12 cellular contexts compared by ENCODE assay signal in the genomic region with DNA sequence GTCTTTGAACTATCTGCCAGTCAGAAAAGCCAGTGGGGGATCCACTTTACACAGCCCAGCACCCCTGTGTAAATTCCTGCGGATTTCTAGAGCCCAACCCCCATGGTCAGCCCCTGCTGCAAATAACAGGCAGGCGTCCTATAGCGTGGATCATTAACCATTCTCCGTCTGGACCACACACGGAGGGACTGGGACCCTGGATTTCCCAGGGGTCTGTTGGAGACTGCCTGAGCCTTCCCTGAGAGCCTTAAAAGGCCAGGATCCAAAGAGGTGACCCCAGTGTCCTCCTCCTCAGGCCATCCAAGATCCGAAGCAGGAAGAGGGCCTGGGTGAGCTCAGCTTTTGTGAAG. TPM values are rescaled to one million over a fixed set of nuclear protein-coding genes. Genes with fewer than 3 reads are reported as not detected.
DNase-seq lines count a peak whose midpoint lies in the region; ATAC-seq, FAIRE-seq and TF ChIP-seq lines count a peak whose summit lies in the region.
"Had no signal": no experiment of that assay in that cellular context is flagged by ENCODE, and none has a peak within 500 bp of the region (broad histone marks: within the 10 kb centered on the region; RNA-seq: fewer than 3 reads in every experiment).

No MANE protein-coding gene starts in this region.

- BruUV-seq in HCT116 (replicated peaks; lab: Mats Ljungman, UMichigan), result no TSS peak
- BruUV-seq in GM12878 (replicated peaks; lab: Mats Ljungman, UMichigan), result no TSS peak

- no peak for FAIRE-seq in GM12878 (lab: Jason Lieb, UNC)

- H3K27ac Mint-ChIP-seq in osteocyte (ENCODE audit: unreplicated experiment) (no peak overlapping the region), CD14-positive monocyte (no peak overlapping the region)
- H3K27ac Mint-ChIP-seq in activated CD4-positive, alpha-beta T cell treated with anti-CD3 and anti-CD28 coated beads, Interleukin-2, amount 10 ng/mL, durations not matched to agents 24 days and 14 days, result no peak overlapping the region

- CTCF ChIA-PET in HCT116 (lab: Charles Lee) (no interaction called here), GM12878 (lab: Yijun Ruan, JAX) (interaction anchor here (0.6 to 2.5 kb wide), 9 partner anchors 8 to 1946 kb away, joined by 3 to 20 read pairs (median 4); no protein-coding TSS in a partner anchor)

- H4K20me1 ChIP-seq in HCT116 (ENCODE audit: insufficient read depth), result no peaks in the 10 kb centered on the region
- H4K20me1 ChIP-seq in GM12878 (ENCODE audit: control insufficient read depth, insufficient read depth), result no peaks in the 10 kb centered on the region

- 33% methylated on average over 6 of the region's 6 CpGs for WGBS in GM12878 (ENCODE audit: insufficient coverage, insufficient replicate concordance, low lambda C conversion rate, missing lambda C conversion rate)

- H3K36me3 ChIP-seq in HCT116 (ENCODE audit: control insufficient read depth in 1 of 2, insufficient read depth in 2 of 2, low read length in 2 of 2), result no peaks in the 10 kb centered on the region
- peaks cover 0 to 3% of the 10 kb centered on the region in 2 experiments; a peak in 1 of 4 replicates for H3K36me3 ChIP-seq in GM12878 (ENCODE audit: control insufficient read depth in 2 of 2, insufficient read depth in 2 of 2, low read length in 1 of 2)
- H3K36me3 ChIP-seq: BLaER1 treated with 17β-estradiol and CSF1 and Interleukin-3, amounts not matched to agents 10 nM and 100 nM had no signal

- H2AFZ ChIP-seq in HCT116 (ENCODE audit: low read depth, low read length, poor library complexity, severe bottlenecking) (peak overlapping the region; percentile 14), GM12878 (ENCODE audit: control insufficient read depth, low read depth, low read length) (no peak overlapping the region)

- no peaks in the 10 kb centered on the region for H3K9me2 ChIP-seq in HCT116 (ENCODE audit: insufficient read depth)

- intact Hi-C loops in HCT116 (cut with micrococcal nuclease) (loop anchor here (1.0 to 10.0 kb wide), 7 partner anchors 200 to 1765 kb away; no protein-coding TSS in a partner anchor), GM12878 (cut with micrococcal nuclease; ENCODE audit: unreplicated experiment) (loop anchor here (1.0 to 10.0 kb wide), 5 partner anchors 115 to 1450 kb away; no protein-coding TSS in a partner anchor), CD14-positive monocyte (cut with micrococcal nuclease) (loop anchor here (5.0 kb wide), 2 partner anchors 275 to 1835 kb away; no protein-coding TSS in a partner anchor)
- intact Hi-C loops in activated CD4-positive, alpha-beta T cell treated with anti-CD3 and anti-CD28 coated beads, Interleukin-2, amount 10 ng/mL, durations not matched to agents 24 days and 14 days (cut with micrococcal nuclease), result loop anchor here (2.0 to 5.0 kb wide), 5 partner anchors 277 to 1835 kb away; no protein-coding TSS in a partner anchor

- TF ChIP-seq POLR2A in HCT116 (IDR thresholded peaks at IDR 0.05; ENCODE audit: borderline replicate concordance, extremely low read depth, insufficient read depth, insufficient read length) (no peak), GM12878 (IDR thresholded peaks at IDR 0.05; ENCODE audit: low read depth, low read length) (no peak)

- DNase-seq in D341Med (ENCODE audit: low spot score), result peak; percentile 4
- DNase-seq in HCT116 (ENCODE audit: low read depth, low spot score), result no peak
- DNase-seq in GM12878 (ENCODE audit: low read depth, low spot score), result no peak
- peak; percentile 57 for DNase-seq in osteocyte (ENCODE audit: extremely low spot score, unreplicated experiment)
- DNase-seq in CD14-positive monocyte (ENCODE audit: low spot score), result no peak
- DNase-seq in GM13977 (ENCODE audit: low spot score), result no peak
- DNase-seq in activated CD4-positive, alpha-beta T cell treated with anti-CD3 and anti-CD28 coated beads, Interleukin-2, amount 10 ng/mL, durations not matched to agents 24 days and 14 days, result no peak

- H3K36me3 Mint-ChIP-seq in osteocyte (ENCODE audit: unreplicated experiment) (no peaks in the 10 kb centered on the region), CD14-positive monocyte (no peaks in the 10 kb centered on the region)
- no peaks in the 10 kb centered on the region for H3K36me3 Mint-ChIP-seq in activated CD4-positive, alpha-beta T cell treated with anti-CD3 and anti-CD28 coated beads, Interleukin-2, amount 10 ng/mL, durations not matched to agents 24 days and 14 days (ENCODE audit: low read depth)

- in situ Hi-C loops in GM12878 (cut with MboI), result loop anchor here (10.0 kb wide), 1 partner anchor 833 kb away; no protein-coding TSS in a partner anchor
- in situ Hi-C loops in GM13977 (cut with MboI; ENCODE audit: low pct_unique_long_range_greater_than_20kb, low sequenced_read_pairs, unreplicated experiment), result no loop called here

- H3K79me2 ChIP-seq in HCT116 (ENCODE audit: insufficient read depth, low read length) (no peaks in the 10 kb centered on the region), GM12878 (ENCODE audit: control insufficient read depth, insufficient read depth, low read length) (no peaks in the 10 kb centered on the region; the same call in 1 of the 2 replicates)

- TF ChIP-seq RAD21 in HCT116 (IDR thresholded peaks at IDR 0.05; ENCODE audit: low read depth) (no peak), GM12878 (IDR thresholded peaks at IDR 0.05; ENCODE audit: insufficient read depth, low read depth, low read length) (no peak)

- H3K27ac ChIP-seq in HCT116 (ENCODE audit: low read depth, low read length), result no peak overlapping the region
- no peak overlapping the region for H3K27ac ChIP-seq in GM12878 (ENCODE audit: control insufficient read depth, insufficient read depth)
- H3K27ac ChIP-seq: BLaER1 treated with 17β-estradiol and CSF1 and Interleukin-3, amounts not matched to agents 10 nM and 100 nM had no signal

- RAD21 ChIA-PET in HCT116 (lab: Charles Lee; ENCODE audit: low non-redundant PET in 1 of 2, low total read pairs in 2 of 2, uncharacterized antibody in 2 of 2, unreplicated experiment in 2 of 2) (no interaction called here), GM12878 (lab: Charles Lee; ENCODE audit: unreplicated experiment) (interaction anchor here (1.0 to 1.9 kb wide), 2 partner anchors 10 to 208 kb away, joined by 3 to 5 read pairs; no protein-coding TSS in a partner anchor)

- no peak overlapping the region for H3K4me3 ChIP-seq in HCT116 (replicated peaks in 1 of 2; ENCODE audit: low read depth in 1 of 2, low read length in 2 of 2)
- no peak overlapping the region for H3K4me3 ChIP-seq in GM12878
- H3K4me3 ChIP-seq: A549 had no signal

- TF ChIP-seq CTCF in HCT116 (IDR thresholded peaks at IDR 0.05 in 2 of 3, conservative IDR thresholded peaks at IDR 0.05 in 1 of 3; ENCODE audit: borderline replicate concordance in 1 of 3, insufficient read depth in 1 of 3, low read depth in 2 of 3, low read length in 2 of 3), result no peak
- no peak for TF ChIP-seq CTCF in GM12878 (IDR thresholded peaks at IDR 0.05 in 2 of 3, conservative IDR thresholded peaks at IDR 0.05 in 1 of 3; ENCODE audit: control insufficient read depth in 2 of 3, extremely low read depth in 1 of 3, insufficient read depth in 1 of 3, low read depth in 3 of 3, low read length in 3 of 3)
- TF ChIP-seq CTCF in osteocyte (IDR thresholded peaks at IDR 0.05), result no peak
- no peak for TF ChIP-seq CTCF in CD14-positive monocyte (IDR thresholded peaks at IDR 0.05)
- no peak for TF ChIP-seq CTCF in GM13977 (IDR thresholded peaks at IDR 0.05; ENCODE audit: extremely low read depth, insufficient read depth, missing control alignments)

- TF ChIP-seq EP300 in GM12878 (IDR thresholded peaks at IDR 0.05; ENCODE audit: borderline replicate concordance in 1 of 2, control insufficient read depth in 1 of 2, low read depth in 2 of 2, low read length in 2 of 2), result no peak

- POLR2A ChIA-PET in HCT116 (lab: Charles Lee) (no interaction called here), GM12878 (lab: Charles Lee) (no interaction called here)

- H3K4me1 ChIP-seq in HCT116 (ENCODE audit: control insufficient read depth in 1 of 2, insufficient read depth in 2 of 2, low read length in 2 of 2) (peaks cover 0 to 9% of the 10 kb centered on the region in 2 experiments; a peak in 2 of 4 replicates), GM12878 (ENCODE audit: control insufficient read depth, insufficient read depth, low read length) (no peaks in the 10 kb centered on the region)
- H3K4me1 ChIP-seq: A549 had no signal

- no peak for ATAC-seq in HCT116
- no peak for ATAC-seq in GM12878
- no peak for ATAC-seq in GM21423 (IDR thresholded peaks at IDR 0.05; ENCODE audit: unreplicated experiment)

- SMC1A ChIA-PET in GM12878 (lab: Charles Lee; ENCODE audit: uncharacterized antibody, unreplicated experiment), result interaction anchor here (0.6 to 1.5 kb wide), 6 partner anchors 9 to 907 kb away, joined by 3 to 4 read pairs (median 3); no protein-coding TSS in a partner anchor

- H3K9me3 ChIP-seq in HCT116 (ENCODE audit: control insufficient read depth in 1 of 2, insufficient read depth in 1 of 2, low read depth in 1 of 2, low read length in 2 of 2) (no peaks in the 10 kb centered on the region), GM12878 (replicated peaks; ENCODE audit: control insufficient read depth, insufficient read depth, low read length) (no peaks in the 10 kb centered on the region)
- H3K9me3 ChIP-seq: A549; BLaER1 treated with 17β-estradiol and CSF1 and Interleukin-3, amounts not matched to agents 10 nM and 100 nM had no signal

- H3K27me3 Mint-ChIP-seq in osteocyte (ENCODE audit: unreplicated experiment) (peaks cover 59% of the 10 kb centered on the region), CD14-positive monocyte (ENCODE audit: low read depth in 3 of 3) (peaks cover 30 to 53% (median 37%) of the 10 kb centered on the region in 3 donors)
- peaks cover 48% of the 10 kb centered on the region for H3K27me3 Mint-ChIP-seq in activated CD4-positive, alpha-beta T cell treated with anti-CD3 and anti-CD28 coated beads, Interleukin-2, amount 10 ng/mL, durations not matched to agents 24 days and 14 days

- H3K4me1 Mint-ChIP-seq in osteocyte (ENCODE audit: unreplicated experiment) (no peaks in the 10 kb centered on the region), CD14-positive monocyte (no peaks in the 10 kb centered on the region)
- H3K4me1 Mint-ChIP-seq in activated CD4-positive, alpha-beta T cell treated with anti-CD3 and anti-CD28 coated beads, Interleukin-2, amount 10 ng/mL, durations not matched to agents 24 days and 14 days, result peaks cover 2% of the 10 kb centered on the region

- no peaks in the 10 kb centered on the region for H3K9me3 Mint-ChIP-seq in osteocyte (ENCODE audit: unreplicated experiment)
- H3K9me3 Mint-ChIP-seq in CD14-positive monocyte, result peaks cover 0 to 3% (median 0%) of the 10 kb centered on the region in 7 donors
- H3K9me3 Mint-ChIP-seq in activated CD4-positive, alpha-beta T cell treated with anti-CD3 and anti-CD28 coated beads, Interleukin-2, amount 10 ng/mL, durations not matched to agents 24 days and 14 days, result no peaks in the 10 kb centered on the region

- H3K4me2 ChIP-seq in HCT116 (ENCODE audit: low read length), result no peak overlapping the region
- peak overlapping the region; percentile 15; the same call in 1 of the 2 replicates for H3K4me2 ChIP-seq in GM12878 (ENCODE audit: control insufficient read depth, insufficient read depth)

- no peak overlapping the region for H3K4me3 Mint-ChIP-seq in osteocyte (ENCODE audit: unreplicated experiment)
- H3K4me3 Mint-ChIP-seq in CD14-positive monocyte, result no peak overlapping the region
- no peak overlapping the region for H3K4me3 Mint-ChIP-seq in activated CD4-positive, alpha-beta T cell treated with anti-CD3 and anti-CD28 coated beads, Interleukin-2, amount 10 ng/mL, durations not matched to agents 24 days and 14 days

- no peaks in the 10 kb centered on the region for H3K27me3 ChIP-seq in HCT116 (ENCODE audit: insufficient read depth, low read length)
- no peaks in the 10 kb centered on the region; a peak in 1 of 4 replicates for H3K27me3 ChIP-seq in GM12878 (replicated peaks in 1 of 2; ENCODE audit: control insufficient read depth in 2 of 2, insufficient read depth in 2 of 2, low read length in 1 of 2)

- H3K9ac ChIP-seq in HCT116 (ENCODE audit: low read length) (no peak overlapping the region), GM12878 (ENCODE audit: control insufficient read depth, insufficient read depth, low read length) (no peak overlapping the region)

RNA-seq across cellular contexts. Expression of a gene that starts 11.2 kb away (rescaled TPM):
- total RNA-seq in HCT116 (2021; ENCODE audit: unreplicated experiment), result 5.6 TPM
- polyA plus RNA-seq in HCT116 (2012), result 4.8 and 5.0 TPM in 2 replicates
- total RNA-seq in GM12878 (2013; cell fraction: nucleolus; rRNA removed), result 3.4 and 3.5 TPM in 2 replicates
- total RNA-seq in GM12878 (2014; rRNA removed), result 0.11 and 0.23 TPM in 2 replicates
- 0.04 and 0.05 TPM in 2 replicates for total RNA-seq in GM12878 (2014; rRNA removed; fragmentation: Illumina TruSeq; extraction: Trizol)
- 0.08 TPM in 1 of 2 replicates, not detected in the other for total RNA-seq in GM12878 (2021)
- polyA plus RNA-seq in GM12878 (2011; ENCODE audit: low read depth), result 0.12 TPM
- polyA plus RNA-seq in GM12878 (2011; rRNA removed), result 0.29 and 0.62 TPM in 2 replicates
- polyA plus RNA-seq in GM12878 (2011; cell fraction: cytosol; rRNA removed), result 0.46 and 0.59 TPM in 2 replicates
- 0.97 and 1.3 TPM in 2 replicates for polyA plus RNA-seq in GM12878 (2011; cell fraction: nucleus; rRNA removed)
- polyA plus RNA-seq in GM12878 (2012), result 0.28 and 0.35 TPM in 2 replicates
- 0.05 TPM in 1 of 2 replicates, not detected in the other for polyA plus RNA-seq in GM12878 (2014; fragmentation: Illumina TruSeq; extraction: Trizol)
- not detected for polyA plus RNA-seq in GM12878 (2014; fragmentation: Nextera tagmentation; extraction: Ambion mirVana)
- 0.04 and 0.05 TPM in 2 replicates for polyA plus RNA-seq in GM12878 (2014; rRNA removed)
- polyA plus RNA-seq in GM12878 (2016; fragmentation: Nextera tagmentation; extraction: Ambion mirVana), result not detected
- polyA minus RNA-seq in GM12878 (2011; rRNA and poly(A)+ RNA removed), result 2.4 TPM in 2 replicates
- 0.31 and 0.80 TPM in 2 replicates for polyA minus RNA-seq in GM12878 (2011; cell fraction: cytosol; rRNA and poly(A)+ RNA removed)
- polyA minus RNA-seq in GM12878 (2011; cell fraction: nucleus; rRNA and poly(A)+ RNA removed), result 3.1 and 3.7 TPM in 2 replicates
- total RNA-seq in osteocyte, result 0.11 TPM in 1 of 2 replicates, not detected in the other
- not detected for polyA plus RNA-seq in CD14-positive monocyte
- total RNA-seq in activated CD4-positive, alpha-beta T cell treated with anti-CD3 and anti-CD28 coated beads, Interleukin-2, amount 10 ng/mL, durations not matched to agents 24 days and 14 days, result not detected in 2 replicates
- total RNA-seq: Daoy, M059J had no signal

Comparison
In these comparisons a context has a peak if more than half of its experiments do, and no peak if none do; other contexts are left out.
1. DNase-seq: peak in D341Med (single experiment) and osteocyte (single experiment); none in HCT116 (single experiment), GM12878 (single experiment), CD14-positive monocyte (single experiment), GM13977 (single experiment) and activated CD4-positive, alpha-beta T cell treated with anti-CD3 and anti-CD28 coated beads, Interleukin-2, amount 10 ng/mL, durations not matched to agents 24 days and 14 days (single experiment).